In genomic region chr2:11179899-11180298, GRCh38 we compare ENCODE assay signal across 32 cellular contexts.
"Had no signal": no experiment of that assay in that cellular context is flagged by ENCODE, and none has a peak within 500 bp of the region (broad histone marks: within the 10 kb centered on the region; RNA-seq: fewer than 3 reads in every experiment).

No MANE protein-coding gene starts in this region.

- H3K4me3 ChIP-seq: adrenal gland, SJSA1 had no signal

- H3K36me3 Mint-ChIP-seq: WTC11 had no signal

- H3K27ac Mint-ChIP-seq: activated CD4-positive, alpha-beta memory T cell treated with anti-CD3 and anti-CD28 coated beads, Interleukin-2, amount 10 ng/mL, durations not matched to agents 7 days and 5 days; activated naive CD4-positive, alpha-beta T cell treated with anti-CD3 and anti-CD28 coated beads, Interleukin-2, amount 50 U/mL, for 24 hours; activated T-cell treated with anti-CD3 and anti-CD28 coated beads, Interleukin-2, amount 50 U/mL, for 72 hours; activated T-helper 17 cell treated with anti-CD3 and anti-CD28 coated beads, Interleukin-2, amount 50 U/mL, for 72 hours; T-helper 1 cell treated with Interleukin-12 subunit alpha and Interleukin-12 subunit beta and Interleukin-4 antibody, amounts not matched to agents 30 μg/mL and 1 μg/mL, for 36 hours; T-helper 2 cell treated with Interferon-gamma antibody and Interleukin-4, amounts not matched to agents 5 μg/mL and 100 μg/mL, for 36 hours; WTC11 had no signal

- H3K9me2 ChIP-seq: SK-N-SH had no signal

- H3K4me3 Mint-ChIP-seq: activated CD4-positive, alpha-beta memory T cell treated with anti-CD3 and anti-CD28 coated beads, Interleukin-2, amount 10 ng/mL, durations not matched to agents 7 days and 5 days; activated naive CD4-positive, alpha-beta T cell treated with anti-CD3 and anti-CD28 coated beads, Interleukin-2, amount 50 U/mL, for 24 hours; activated T-cell treated with anti-CD3 and anti-CD28 coated beads, Interleukin-2, amount 50 U/mL, for 72 hours; activated T-helper 17 cell treated with anti-CD3 and anti-CD28 coated beads, Interleukin-2, amount 50 U/mL, for 72 hours; central memory CD8-positive, alpha-beta T cell; T-helper 1 cell treated with Interleukin-12 subunit alpha and Interleukin-12 subunit beta and Interleukin-4 antibody, amounts not matched to agents 30 μg/mL and 1 μg/mL, for 36 hours; T-helper 2 cell treated with Interferon-gamma antibody and Interleukin-4, amounts not matched to agents 5 μg/mL and 100 μg/mL, for 36 hours; WTC11 had no signal

- H3K27ac ChIP-seq: adrenal gland, brain microvascular endothelial cell, SJSA1 had no signal

- H3K36me3 ChIP-seq: brain microvascular endothelial cell had no signal

- H3K27me3 ChIP-seq: adrenal gland, brain microvascular endothelial cell, SJSA1 had no signal

- FAIRE-seq: TTC549 had no signal

- ATAC-seq: activated CD4-positive, CD25-positive, alpha-beta regulatory T cell treated with anti-CD3 and anti-CD28 coated beads, Interleukin-2, amount 50 U/mL, for 24 hours; activated T-cell treated with anti-CD3 and anti-CD28 coated beads, Interleukin-2, amount 50 U/mL, for 72 hours; activated T-helper 17 cell treated with anti-CD3 and anti-CD28 coated beads, Interleukin-2, amount 50 U/mL, for 72 hours; Panc1; WTC11 had no signal

- H3K4me1 ChIP-seq: adrenal gland had no signal

- H3K4me2 ChIP-seq: SK-N-SH had no signal

- H3K9ac ChIP-seq: SK-N-SH had no signal

- H3K9me3 ChIP-seq: adrenal gland, SJSA1, SK-N-SH had no signal

- H3K9me3 Mint-ChIP-seq: activated CD4-positive, alpha-beta memory T cell treated with anti-CD3 and anti-CD28 coated beads, Interleukin-2, amount 10 ng/mL, durations not matched to agents 7 days and 5 days; activated naive CD4-positive, alpha-beta T cell treated with anti-CD3 and anti-CD28 coated beads, Interleukin-2, amount 50 U/mL, for 24 hours; activated T-cell treated with anti-CD3 and anti-CD28 coated beads, Interleukin-2, amount 50 U/mL, for 72 hours; activated T-helper 17 cell treated with anti-CD3 and anti-CD28 coated beads, Interleukin-2, amount 50 U/mL, for 72 hours; central memory CD8-positive, alpha-beta T cell; T-helper 1 cell treated with Interleukin-12 subunit alpha and Interleukin-12 subunit beta and Interleukin-4 antibody, amounts not matched to agents 30 μg/mL and 1 μg/mL, for 36 hours; T-helper 2 cell treated with Interferon-gamma antibody and Interleukin-4, amounts not matched to agents 5 μg/mL and 100 μg/mL, for 36 hours; WTC11 had no signal

- H3K27me3 Mint-ChIP-seq: activated CD4-positive, alpha-beta memory T cell treated with anti-CD3 and anti-CD28 coated beads, Interleukin-2, amount 10 ng/mL, durations not matched to agents 7 days and 5 days; activated naive CD4-positive, alpha-beta T cell treated with anti-CD3 and anti-CD28 coated beads, Interleukin-2, amount 50 U/mL, for 24 hours; activated T-helper 17 cell treated with anti-CD3 and anti-CD28 coated beads, Interleukin-2, amount 50 U/mL, for 72 hours; central memory CD8-positive, alpha-beta T cell had no signal

- H3K4me1 Mint-ChIP-seq: WTC11 had no signal

- DNase-seq: activated CD4-positive, alpha-beta memory T cell treated with anti-CD3 and anti-CD28 coated beads, Interleukin-2, amount 10 ng/mL, durations not matched to agents 7 days and 5 days; activated CD4-positive, alpha-beta T cell treated with anti-CD3 and anti-CD28 coated beads for 4 hours; activated effector memory CD4-positive, alpha-beta T cell treated with anti-CD3 and anti-CD28 coated beads, Interleukin-2, amount 50 U/mL, for 16 hours; activated naive CD4-positive, alpha-beta T cell treated with Interleukin-2 at 50 U/mL for 16 hours; activated T-cell treated with anti-CD3 and anti-CD28 coated beads, Interleukin-2, amount 50 U/mL, for 1 hour; activated T-cell treated with anti-CD3 and anti-CD28 coated beads, Interleukin-2, amount 50 U/mL, for 72 hours; adrenal gland; brain microvascular endothelial cell; Karpas-422; KBM-7; NCI-H1048; NCI-H1105 treated with DMSO at 0.1 percent for 48 hours; NCI-H1436; NCI-H1694; NCI-H1930; NCI-H345; NCI-H524 treated with DMSO at 0.1 percent for 48 hours; NCI-H748 treated with DMSO at 0.1 percent for 48 hours; NK-92 treated with Interleukin-12 subunit alpha and Interleukin-12 subunit beta, amount 100 ng/mL, for 24 hours; RPMI8226; SHP77 treated with DMSO at 0.1 percent for 48 hours; SK-N-SH had no signal
